1 cellular context compared by ENCODE assay signal in genomic region chr22:23775779-23776375, GRCh38.
TF ChIP-seq lines count a peak whose summit lies in the region.

No MANE protein-coding gene starts in this region.

TF ChIP-seq in HepG2, 621 proteins besides CTCF, POLR2A, EP300 and RAD21 (continued from another document):
- TF ChIP-seq WIZ (CRISPR knock-in tag; IDR thresholded peaks at IDR 0.05), result no peak
- no peak for TF ChIP-seq CSRNP2 (CRISPR knock-in tag; conservative IDR thresholded peaks at IDR 0.05; ENCODE audit: low read depth)
- no peak for TF ChIP-seq KLF13 (CRISPR knock-in tag; IDR thresholded peaks at IDR 0.05)
- peak; percentile 47 for TF ChIP-seq CBX1 (IDR thresholded peaks at IDR 0.05; ENCODE audit: low read depth)
- TF ChIP-seq ZNF326 (CRISPR knock-in tag; IDR thresholded peaks at IDR 0.05; ENCODE audit: borderline replicate concordance), result 0 out of 2 replicates have a peak, but pooled peaks have one; percentile 65
- no peak for TF ChIP-seq ZBTB8A (CRISPR knock-in tag; IDR thresholded peaks at IDR 0.05; ENCODE audit: borderline replicate concordance, low read depth)
- 0 out of 2 replicates have a peak, but pooled peaks have one; percentile 7 for TF ChIP-seq MED1 (CRISPR knock-in tag; IDR thresholded peaks at IDR 0.05)
- TF ChIP-seq, protein P1, sequence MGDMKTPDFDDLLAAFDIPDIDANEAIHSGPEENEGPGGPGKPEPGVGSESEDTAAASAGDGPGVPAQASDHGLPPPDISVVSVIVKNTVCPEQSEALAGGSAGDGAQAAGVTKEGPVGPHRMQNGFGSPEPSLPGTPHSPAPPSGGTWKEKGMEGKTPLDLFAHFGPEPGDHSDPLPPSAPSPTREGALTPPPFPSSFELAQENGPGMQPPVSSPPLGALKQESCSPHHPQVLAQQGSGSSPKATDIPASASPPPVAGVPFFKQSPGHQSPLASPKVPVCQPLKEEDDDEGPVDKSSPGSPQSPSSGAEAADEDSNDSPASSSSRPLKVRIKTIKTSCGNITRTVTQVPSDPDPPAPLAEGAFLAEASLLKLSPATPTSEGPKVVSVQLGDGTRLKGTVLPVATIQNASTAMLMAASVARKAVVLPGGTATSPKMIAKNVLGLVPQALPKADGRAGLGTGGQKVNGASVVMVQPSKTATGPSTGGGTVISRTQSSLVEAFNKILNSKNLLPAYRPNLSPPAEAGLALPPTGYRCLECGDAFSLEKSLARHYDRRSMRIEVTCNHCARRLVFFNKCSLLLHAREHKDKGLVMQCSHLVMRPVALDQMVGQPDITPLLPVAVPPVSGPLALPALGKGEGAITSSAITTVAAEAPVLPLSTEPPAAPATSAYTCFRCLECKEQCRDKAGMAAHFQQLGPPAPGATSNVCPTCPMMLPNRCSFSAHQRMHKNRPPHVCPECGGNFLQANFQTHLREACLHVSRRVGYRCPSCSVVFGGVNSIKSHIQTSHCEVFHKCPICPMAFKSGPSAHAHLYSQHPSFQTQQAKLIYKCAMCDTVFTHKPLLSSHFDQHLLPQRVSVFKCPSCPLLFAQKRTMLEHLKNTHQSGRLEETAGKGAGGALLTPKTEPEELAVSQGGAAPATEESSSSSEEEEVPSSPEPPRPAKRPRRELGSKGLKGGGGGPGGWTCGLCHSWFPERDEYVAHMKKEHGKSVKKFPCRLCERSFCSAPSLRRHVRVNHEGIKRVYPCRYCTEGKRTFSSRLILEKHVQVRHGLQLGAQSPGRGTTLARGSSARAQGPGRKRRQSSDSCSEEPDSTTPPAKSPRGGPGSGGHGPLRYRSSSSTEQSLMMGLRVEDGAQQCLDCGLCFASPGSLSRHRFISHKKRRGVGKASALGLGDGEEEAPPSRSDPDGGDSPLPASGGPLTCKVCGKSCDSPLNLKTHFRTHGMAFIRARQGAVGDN (CRISPR knock-in tag; IDR thresholded peaks at IDR 0.05), result peak; percentile 18; the same call in 1 of the 2 replicates
- no peak for TF ChIP-seq ZSCAN25 (CRISPR knock-in tag; IDR thresholded peaks at IDR 0.05)
- no peak for TF ChIP-seq BRCA1 (CRISPR knock-in tag; IDR thresholded peaks at IDR 0.05)
- 0 out of 2 replicates have a peak, but pooled peaks have one; percentile 29 for TF ChIP-seq ZNF317 (CRISPR knock-in tag; IDR thresholded peaks at IDR 0.05)
- TF ChIP-seq HNRNPL (IDR thresholded peaks at IDR 0.05; ENCODE audit: low read depth, low read length), result 0 out of 2 replicates have a peak, but pooled peaks have one; percentile 19
- peak; percentile 25 for TF ChIP-seq STAG1 (CRISPR knock-in tag; IDR thresholded peaks at IDR 0.05)
- no peak for TF ChIP-seq TRAFD1 (CRISPR knock-in tag; IDR thresholded peaks at IDR 0.05; ENCODE audit: borderline replicate concordance)
- no peak for TF ChIP-seq ZNF768 (CRISPR knock-in tag; IDR thresholded peaks at IDR 0.05)
- TF ChIP-seq ZNF883 (CRISPR knock-in tag; IDR thresholded peaks at IDR 0.05; ENCODE audit: not compliant biosample characterization), result no peak
- TF ChIP-seq ESRRA (CRISPR knock-in tag; IDR thresholded peaks at IDR 0.05; ENCODE audit: low read depth), result no peak
- no peak for TF ChIP-seq ZNF678 (CRISPR knock-in tag; IDR thresholded peaks at IDR 0.05)
- peak; percentile 16; the same call in 1 of the 2 replicates for TF ChIP-seq ZFX (CRISPR knock-in tag; IDR thresholded peaks at IDR 0.05; ENCODE audit: low read depth)
- TF ChIP-seq ZNF572 (CRISPR knock-in tag; IDR thresholded peaks at IDR 0.05), result no peak
- TF ChIP-seq, protein P2, sequence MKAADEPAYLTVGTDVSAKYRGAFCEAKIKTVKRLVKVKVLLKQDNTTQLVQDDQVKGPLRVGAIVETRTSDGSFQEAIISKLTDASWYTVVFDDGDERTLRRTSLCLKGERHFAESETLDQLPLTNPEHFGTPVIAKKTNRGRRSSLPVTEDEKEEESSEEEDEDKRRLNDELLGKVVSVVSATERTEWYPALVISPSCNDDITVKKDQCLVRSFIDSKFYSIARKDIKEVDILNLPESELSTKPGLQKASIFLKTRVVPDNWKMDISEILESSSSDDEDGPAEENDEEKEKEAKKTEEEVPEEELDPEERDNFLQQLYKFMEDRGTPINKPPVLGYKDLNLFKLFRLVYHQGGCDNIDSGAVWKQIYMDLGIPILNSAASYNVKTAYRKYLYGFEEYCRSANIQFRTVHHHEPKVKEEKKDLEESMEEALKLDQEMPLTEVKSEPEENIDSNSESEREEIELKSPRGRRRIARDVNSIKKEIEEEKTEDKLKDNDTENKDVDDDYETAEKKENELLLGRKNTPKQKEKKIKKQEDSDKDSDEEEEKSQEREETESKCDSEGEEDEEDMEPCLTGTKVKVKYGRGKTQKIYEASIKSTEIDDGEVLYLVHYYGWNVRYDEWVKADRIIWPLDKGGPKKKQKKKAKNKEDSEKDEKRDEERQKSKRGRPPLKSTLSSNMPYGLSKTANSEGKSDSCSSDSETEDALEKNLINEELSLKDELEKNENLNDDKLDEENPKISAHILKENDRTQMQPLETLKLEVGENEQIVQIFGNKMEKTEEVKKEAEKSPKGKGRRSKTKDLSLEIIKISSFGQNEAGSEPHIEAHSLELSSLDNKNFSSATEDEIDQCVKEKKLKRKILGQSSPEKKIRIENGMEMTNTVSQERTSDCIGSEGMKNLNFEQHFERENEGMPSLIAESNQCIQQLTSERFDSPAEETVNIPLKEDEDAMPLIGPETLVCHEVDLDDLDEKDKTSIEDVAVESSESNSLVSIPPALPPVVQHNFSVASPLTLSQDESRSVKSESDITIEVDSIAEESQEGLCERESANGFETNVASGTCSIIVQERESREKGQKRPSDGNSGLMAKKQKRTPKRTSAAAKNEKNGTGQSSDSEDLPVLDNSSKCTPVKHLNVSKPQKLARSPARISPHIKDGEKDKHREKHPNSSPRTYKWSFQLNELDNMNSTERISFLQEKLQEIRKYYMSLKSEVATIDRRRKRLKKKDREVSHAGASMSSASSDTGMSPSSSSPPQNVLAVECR (CRISPR knock-in tag; IDR thresholded peaks at IDR 0.05; ENCODE audit: borderline replicate concordance), result 0 out of 2 replicates have a peak, but pooled peaks have one; percentile 19
- no peak for TF ChIP-seq ZNF646 (CRISPR knock-in tag; IDR thresholded peaks at IDR 0.05)
- TF ChIP-seq ZSCAN9 (CRISPR knock-in tag; IDR thresholded peaks at IDR 0.05; ENCODE audit: borderline replicate concordance), result no peak
- 0 out of 2 replicates have a peak, but pooled peaks have one; percentile 35 for TF ChIP-seq RCOR2 (CRISPR knock-in tag; IDR thresholded peaks at IDR 0.05)
- 0 out of 2 replicates have a peak, but pooled peaks have one; percentile 54 for TF ChIP-seq PATZ1 (CRISPR knock-in tag; IDR thresholded peaks at IDR 0.05)
- TF ChIP-seq, protein P3, sequence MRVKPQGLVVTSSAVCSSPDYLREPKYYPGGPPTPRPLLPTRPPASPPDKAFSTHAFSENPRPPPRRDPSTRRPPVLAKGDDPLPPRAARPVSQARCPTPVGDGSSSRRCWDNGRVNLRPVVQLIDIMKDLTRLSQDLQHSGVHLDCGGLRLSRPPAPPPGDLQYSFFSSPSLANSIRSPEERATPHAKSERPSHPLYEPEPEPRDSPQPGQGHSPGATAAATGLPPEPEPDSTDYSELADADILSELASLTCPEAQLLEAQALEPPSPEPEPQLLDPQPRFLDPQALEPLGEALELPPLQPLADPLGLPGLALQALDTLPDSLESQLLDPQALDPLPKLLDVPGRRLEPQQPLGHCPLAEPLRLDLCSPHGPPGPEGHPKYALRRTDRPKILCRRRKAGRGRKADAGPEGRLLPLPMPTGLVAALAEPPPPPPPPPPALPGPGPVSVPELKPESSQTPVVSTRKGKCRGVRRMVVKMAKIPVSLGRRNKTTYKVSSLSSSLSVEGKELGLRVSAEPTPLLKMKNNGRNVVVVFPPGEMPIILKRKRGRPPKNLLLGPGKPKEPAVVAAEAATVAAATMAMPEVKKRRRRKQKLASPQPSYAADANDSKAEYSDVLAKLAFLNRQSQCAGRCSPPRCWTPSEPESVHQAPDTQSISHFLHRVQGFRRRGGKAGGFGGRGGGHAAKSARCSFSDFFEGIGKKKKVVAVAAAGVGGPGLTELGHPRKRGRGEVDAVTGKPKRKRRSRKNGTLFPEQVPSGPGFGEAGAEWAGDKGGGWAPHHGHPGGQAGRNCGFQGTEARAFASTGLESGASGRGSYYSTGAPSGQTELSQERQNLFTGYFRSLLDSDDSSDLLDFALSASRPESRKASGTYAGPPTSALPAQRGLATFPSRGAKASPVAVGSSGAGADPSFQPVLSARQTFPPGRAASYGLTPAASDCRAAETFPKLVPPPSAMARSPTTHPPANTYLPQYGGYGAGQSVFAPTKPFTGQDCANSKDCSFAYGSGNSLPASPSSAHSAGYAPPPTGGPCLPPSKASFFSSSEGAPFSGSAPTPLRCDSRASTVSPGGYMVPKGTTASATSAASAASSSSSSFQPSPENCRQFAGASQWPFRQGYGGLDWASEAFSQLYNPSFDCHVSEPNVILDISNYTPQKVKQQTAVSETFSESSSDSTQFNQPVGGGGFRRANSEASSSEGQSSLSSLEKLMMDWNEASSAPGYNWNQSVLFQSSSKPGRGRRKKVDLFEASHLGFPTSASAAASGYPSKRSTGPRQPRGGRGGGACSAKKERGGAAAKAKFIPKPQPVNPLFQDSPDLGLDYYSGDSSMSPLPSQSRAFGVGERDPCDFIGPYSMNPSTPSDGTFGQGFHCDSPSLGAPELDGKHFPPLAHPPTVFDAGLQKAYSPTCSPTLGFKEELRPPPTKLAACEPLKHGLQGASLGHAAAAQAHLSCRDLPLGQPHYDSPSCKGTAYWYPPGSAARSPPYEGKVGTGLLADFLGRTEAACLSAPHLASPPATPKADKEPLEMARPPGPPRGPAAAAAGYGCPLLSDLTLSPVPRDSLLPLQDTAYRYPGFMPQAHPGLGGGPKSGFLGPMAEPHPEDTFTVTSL (CRISPR knock-in tag; IDR thresholded peaks at IDR 0.05; ENCODE audit: borderline replicate concordance), result 0 out of 2 replicates have a peak, but pooled peaks have one; percentile 21
